In genomic region chr2:112138143-112139032, GRCh38 we compare ENCODE assay signal across 9 cellular contexts. TPM values are rescaled to one million over a fixed set of nuclear protein-coding genes. Genes with fewer than 3 reads are reported as not detected.
A peak's percentile ranks its signal among the peaks of the same experiment; 100 is the strongest.
DNase-seq lines count a peak whose midpoint lies in the region; ATAC-seq, FAIRE-seq and TF ChIP-seq lines count a peak whose summit lies in the region.
"Had no signal": no experiment of that assay in that cellular context is flagged by ENCODE, and none has a peak within 500 bp of the region (broad histone marks: within the 10 kb centered on the region; RNA-seq: fewer than 3 reads in every experiment).

FBLN7 (plus strand) TSS chr2:112138385; CDS start chr2:112138656, 271 bp downstream.

- dilution Hi-C loops in keratinocyte (cut with MboI; ENCODE audit: extremely low pct_ligation_motif_present, low sequenced_read_pairs): no loop called here

- H2AFZ ChIP-seq in keratinocyte (ENCODE audit: control insufficient read depth, low read length): peak within 1 kb of the TSS; percentile 87

- H3K27ac Mint-ChIP-seq in stimulated activated naive CD8-positive, alpha-beta T cell treated with anti-CD3 and anti-CD28 coated beads, Interleukin-15, amount 100 ng/mL, for 72 hours: peak within 1 kb of the TSS; percentile 8 to 85

- peaks cover 12 to 37% (median 25%) of the 10 kb centered on the region in 10 experiments for H3K4me1 ChIP-seq in BLaER1 treated with 17β-estradiol and CSF1 and Interleukin-3, amounts not matched to agents 10 nM and 100 nM
- H3K4me1 ChIP-seq in ascending aorta (peaks cover 0 to 8% of the 10 kb centered on the region in 2 donors), keratinocyte (ENCODE audit: control insufficient read depth, extremely low read depth, insufficient read depth, low read length) (peaks cover 10% of the 10 kb centered on the region)

- TF ChIP-seq CTCF in ascending aorta (IDR thresholded peaks at IDR 0.05): no peak
- no peak for TF ChIP-seq CTCF in keratinocyte (optimal IDR thresholded peaks at IDR 0.05 in 1 of 3, IDR thresholded peaks at IDR 0.05 in 1 of 3, conservative IDR thresholded peaks at IDR 0.05 in 1 of 3; ENCODE audit: extremely low read depth in 1 of 3, insufficient read depth in 2 of 3, low read length in 3 of 3)
- TF ChIP-seq CTCF in GM10266 (IDR thresholded peaks at IDR 0.05; ENCODE audit: control insufficient read depth, insufficient read depth, low read depth, missing control alignments): no peak

- H3K9ac ChIP-seq in BLaER1 treated with 17β-estradiol and CSF1 and Interleukin-3, amounts not matched to agents 10 nM and 100 nM: peak within 1 kb of the TSS in 10 of 11 experiments; percentile 41 to 72 (median 61); a peak in 20 of 22 replicates
- no peak within 1 kb of the TSS for H3K9ac ChIP-seq in keratinocyte (ENCODE audit: control insufficient read depth, extremely low read depth, insufficient read depth, low read length)

- H3K4me2 ChIP-seq in BLaER1 treated with 17β-estradiol and CSF1 and Interleukin-3, amounts not matched to agents 10 nM and 100 nM: peak within 1 kb of the TSS; percentile 96 to 100 (median 99)
- H3K4me2 ChIP-seq in keratinocyte (ENCODE audit: control insufficient read depth, extremely low read depth, insufficient read depth, low read depth, low read length): peak within 1 kb of the TSS; percentile 73

- H3K4me3 ChIP-seq in BLaER1 treated with 17β-estradiol and CSF1 and Interleukin-3, amounts not matched to agents 10 nM and 100 nM: peak within 1 kb of the TSS; percentile 60 to 75 (median 65)
- H3K4me3 ChIP-seq in ascending aorta: peak within 1 kb of the TSS; percentile 83 to 84
- peak within 1 kb of the TSS in 2 of 3 experiments; percentile 50 to 52 for H3K4me3 ChIP-seq in keratinocyte (ENCODE audit: control insufficient read depth in 2 of 3, extremely low read depth in 1 of 3, insufficient read depth in 2 of 3, low read depth in 1 of 3, low read length in 3 of 3)

- peak; percentile 56 for ATAC-seq in stimulated activated naive CD8-positive, alpha-beta T cell treated with anti-CD3 and anti-CD28 coated beads, Interleukin-15, amount 100 ng/mL, for 72 hours
- no peak for ATAC-seq in HG03342 (IDR thresholded peaks at IDR 0.05; ENCODE audit: unreplicated experiment)

- no peaks in the 10 kb centered on the region for H3K9me1 ChIP-seq in keratinocyte (ENCODE audit: control insufficient read depth, extremely low read depth, insufficient read depth, low read length)

- H3K27me3 Mint-ChIP-seq in stimulated activated naive CD8-positive, alpha-beta T cell treated with anti-CD3 and anti-CD28 coated beads, Interleukin-15, amount 100 ng/mL, for 72 hours: peaks cover 41% of the 10 kb centered on the region

- H3K36me3 ChIP-seq in BLaER1 treated with 17β-estradiol and CSF1 and Interleukin-3, amounts not matched to agents 10 nM and 100 nM: no peaks in the 10 kb centered on the region
- H3K36me3 ChIP-seq in ascending aorta (no peaks in the 10 kb centered on the region), keratinocyte (ENCODE audit: control insufficient read depth in 2 of 2, extremely low read depth in 1 of 2, insufficient read depth in 2 of 2, low read length in 2 of 2) (no peaks in the 10 kb centered on the region)

- peaks cover 8% of the 10 kb centered on the region for H3K4me1 Mint-ChIP-seq in stimulated activated naive CD8-positive, alpha-beta T cell treated with anti-CD3 and anti-CD28 coated beads, Interleukin-15, amount 100 ng/mL, for 72 hours

- intact Hi-C loops in ascending aorta (cut with DNase I): no loop called here

- peaks cover 0 to 8% (median 3%) of the 10 kb centered on the region in 11 experiments; a peak in 13 of 22 replicates for H3K9me3 ChIP-seq in BLaER1 treated with 17β-estradiol and CSF1 and Interleukin-3, amounts not matched to agents 10 nM and 100 nM (replicated peaks in 1 of 11)
- H3K9me3 ChIP-seq in ascending aorta: no peaks in the 10 kb centered on the region
- no peaks in the 10 kb centered on the region for H3K9me3 ChIP-seq in keratinocyte (ENCODE audit: control insufficient read depth, low read depth, low read length)

- DNase-seq in HPDE6-E6E7 (ENCODE audit: extremely low spot score) (peak; percentile 31), ascending aorta (ENCODE audit: low spot score in 2 of 2) (no peak), keratinocyte (ENCODE audit: low read depth, low spot score) (no peak), HT-29 (ENCODE audit: low spot score) (no peak), GM10266 (ENCODE audit: extremely low spot score) (no peak)
- DNase-seq in stimulated activated naive CD8-positive, alpha-beta T cell treated with anti-CD3 and anti-CD28 coated beads, Interleukin-15, amount 100 ng/mL, for 72 hours: no peak

- peak within 1 kb of the TSS; percentile 61 to 70 for H3K4me3 Mint-ChIP-seq in stimulated activated naive CD8-positive, alpha-beta T cell treated with anti-CD3 and anti-CD28 coated beads, Interleukin-15, amount 100 ng/mL, for 72 hours

- peaks cover 47 to 70% (median 58%) of the 10 kb centered on the region in 11 experiments for H3K27me3 ChIP-seq in BLaER1 treated with 17β-estradiol and CSF1 and Interleukin-3, amounts not matched to agents 10 nM and 100 nM
- H3K27me3 ChIP-seq in ascending aorta: no peaks in the 10 kb centered on the region
- H3K27me3 ChIP-seq in keratinocyte (ENCODE audit: control insufficient read depth, extremely low read depth, insufficient read depth, low read length): peaks cover 32% of the 10 kb centered on the region

- H3K27ac ChIP-seq in BLaER1 treated with 17β-estradiol and CSF1 and Interleukin-3, amounts not matched to agents 10 nM and 100 nM: peak within 1 kb of the TSS in 6 of 11 experiments; percentile 3 to 51 (median 17); a peak in 7 of 22 replicates
- H3K27ac ChIP-seq in ascending aorta (peak within 1 kb of the TSS; percentile 12 to 51), keratinocyte (ENCODE audit: control insufficient read depth, insufficient read depth, low read length) (no peak within 1 kb of the TSS)

- peaks cover 0 to 8% (median 0%) of the 10 kb centered on the region in 11 experiments; a peak in 2 of 22 replicates for H4K20me1 ChIP-seq in BLaER1 treated with 17β-estradiol and CSF1 and Interleukin-3, amounts not matched to agents 10 nM and 100 nM
- H4K20me1 ChIP-seq in keratinocyte (ENCODE audit: control insufficient read depth, extremely low read depth, insufficient read depth, low read length): no peaks in the 10 kb centered on the region

- no peaks in the 10 kb centered on the region for H3K9me3 Mint-ChIP-seq in stimulated activated naive CD8-positive, alpha-beta T cell treated with anti-CD3 and anti-CD28 coated beads, Interleukin-15, amount 100 ng/mL, for 72 hours

- H3K79me2 ChIP-seq in keratinocyte (ENCODE audit: control insufficient read depth, insufficient read depth, low read length): no peaks in the 10 kb centered on the region

- FAIRE-seq in keratinocyte (lab: Jason Lieb, UNC): no peak
- FAIRE-seq: islet of Langerhans had no signal

RNA-seq across cellular contexts. Expression of gene FBLN7, which starts in this region (rescaled TPM):
- 0.43 TPM for total RNA-seq in ascending aorta
- 0.12 TPM in 1 of 3 replicates, not detected in the others for polyA plus RNA-seq in keratinocyte
- polyA plus RNA-seq in keratinocyte (2011; ENCODE audit: low read depth): not detected
- polyA plus RNA-seq in keratinocyte (2011; cell fraction: cytosol; rRNA removed): not detected in 2 replicates
- polyA plus RNA-seq in keratinocyte (2011; cell fraction: nucleus; rRNA removed): 0.08 and 0.15 TPM in 2 replicates
- not detected in 2 replicates for polyA plus RNA-seq in keratinocyte (2012; ENCODE audit: low replicate concordance)
- polyA minus RNA-seq in keratinocyte: 0.10 TPM in 1 of 3 replicates, not detected in the others
- polyA minus RNA-seq in keratinocyte (2011; cell fraction: cytosol; rRNA and poly(A)+ RNA removed): not detected
- 0.21 and 0.31 TPM in 2 replicates for polyA minus RNA-seq in keratinocyte (2011; cell fraction: nucleus; rRNA and poly(A)+ RNA removed)
- total RNA-seq in HT-29 (2014; rRNA removed; shearing (Covaris generic)): 0.03 and 0.05 TPM in 2 replicates
